8 cellular contexts compared by ENCODE assay signal in the genomic region with DNA sequence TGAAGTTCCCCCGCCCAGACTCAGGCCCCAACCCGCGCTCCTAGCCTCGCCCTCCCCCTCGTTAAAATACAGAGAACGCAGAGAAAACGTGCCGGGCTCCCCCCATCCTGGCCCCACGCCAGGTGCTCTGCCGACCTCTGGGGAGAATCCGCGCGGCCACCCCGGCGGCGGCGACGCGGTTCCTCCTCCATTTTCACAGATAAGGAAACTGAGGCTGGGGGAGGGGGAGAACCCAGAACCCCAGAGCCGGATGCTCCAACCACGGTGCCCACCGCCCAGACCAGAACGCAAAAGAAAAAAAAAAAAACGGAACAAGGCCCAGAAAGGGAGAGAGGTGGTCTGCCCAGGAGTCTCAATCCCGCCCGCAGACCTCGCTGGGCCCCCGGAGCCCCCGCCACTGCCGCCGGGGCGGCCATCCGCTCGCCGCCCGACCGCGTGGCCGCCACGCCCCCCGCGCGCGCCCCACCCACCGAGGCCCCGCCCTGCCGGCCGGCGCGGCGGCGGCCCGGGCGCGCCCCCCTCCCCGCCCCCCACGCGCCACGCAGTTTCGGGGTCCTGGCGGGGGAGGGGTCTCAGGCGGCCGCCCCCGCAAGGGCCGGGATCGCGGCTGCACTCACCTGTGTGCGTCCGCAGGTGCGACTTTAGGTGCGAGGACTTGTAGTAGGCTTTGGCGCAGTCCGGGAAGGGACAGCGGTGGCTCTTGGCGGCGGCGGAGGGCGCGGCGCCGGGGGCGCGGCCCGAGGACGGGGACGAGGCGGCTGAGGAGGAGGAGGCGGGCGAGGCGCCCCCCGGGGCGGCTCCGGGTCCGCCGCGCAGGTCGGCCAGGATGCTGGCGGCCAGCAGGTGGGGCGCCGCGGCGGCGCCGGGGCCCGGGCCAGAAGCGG. TPM values are rescaled to one million over a fixed set of nuclear protein-coding genes. Genes with fewer than 3 reads are reported as not detected.
A peak's percentile ranks its signal among the peaks of the same experiment; 100 is the strongest.
DNase-seq lines count a peak whose midpoint lies in the region; ATAC-seq and TF ChIP-seq lines count a peak whose summit lies in the region.

No MANE protein-coding gene starts in this region.

- DNase-seq in ACHN (peak; percentile 31), epithelial cell of esophagus (ENCODE audit: low read depth) (peak; percentile 51), osteoblast (ENCODE audit: insufficient read length, low spot score, missing footprints) (peak; percentile 99)
- DNase-seq in Jurkat, Clone E6-1 (ENCODE audit: low read depth, low spot score): no peak
- peak; percentile 61 for DNase-seq in activated CD4-positive, alpha-beta memory T cell treated with anti-CD3 and anti-CD28 coated beads for 36 hours

- H3K27me3 ChIP-seq in osteoblast (ENCODE audit: insufficient read depth, low read length): no peaks in the 10 kb centered on the region

- H3K4me3 Mint-ChIP-seq in activated CD4-positive, alpha-beta memory T cell treated with anti-CD3 and anti-CD28 coated beads for 36 hours: peak overlapping the region; percentile 93

- peak overlapping the region; percentile 72 for H3K4me3 ChIP-seq in Jurkat, Clone E6-1 (ENCODE audit: low read length)
- H3K4me3 ChIP-seq in epithelial cell of esophagus (ENCODE audit: low read length) (peak overlapping the region; percentile 77), osteoblast (ENCODE audit: insufficient read depth, low read length) (peak overlapping the region; percentile 89)

- TF ChIP-seq CTCF in epithelial cell of esophagus (IDR thresholded peaks at IDR 0.05; ENCODE audit: insufficient read depth, low read depth, low read length, missing control alignments) (no peak), osteoblast (IDR thresholded peaks at IDR 0.05; ENCODE audit: extremely low read depth, low read depth, low read length) (no peak)

- H3K79me2 ChIP-seq in osteoblast (ENCODE audit: insufficient read depth, low read length): peaks cover 60% of the 10 kb centered on the region

- peaks cover 38% of the 10 kb centered on the region for H3K4me1 Mint-ChIP-seq in activated CD4-positive, alpha-beta memory T cell treated with anti-CD3 and anti-CD28 coated beads for 36 hours (ENCODE audit: low read depth)

- in situ Hi-C loops in ACHN (cut with HindIII; ENCODE audit: low pct_ligation_motif_present, low pct_unique_long_range_greater_than_20kb, low sequenced_read_pairs): no loop called here

- CTCF ChIA-PET in activated CD4-positive, alpha-beta memory T cell treated with anti-CD3 and anti-CD28 coated beads for 36 hours (lab: Charles Lee): no interaction called here

- peaks cover 45% of the 10 kb centered on the region for H4K20me1 ChIP-seq in osteoblast (ENCODE audit: insufficient read depth, low read length)

- H2AFZ ChIP-seq in osteoblast (ENCODE audit: low read length): no peak overlapping the region

- no peaks in the 10 kb centered on the region for H3K36me3 ChIP-seq in osteoblast (ENCODE audit: insufficient read depth, low read length)

- no peaks in the 10 kb centered on the region for H3K9me3 Mint-ChIP-seq in activated CD4-positive, alpha-beta memory T cell treated with anti-CD3 and anti-CD28 coated beads for 36 hours

- ATAC-seq in GM18517 (IDR thresholded peaks at IDR 0.05; ENCODE audit: unreplicated experiment) (peak; percentile 4), HG03175 (IDR thresholded peaks at IDR 0.05; ENCODE audit: unreplicated experiment) (no peak), GM18873 (IDR thresholded peaks at IDR 0.05; ENCODE audit: low FRiP score, unreplicated experiment) (no peak)

- POLR2A ChIA-PET in activated CD4-positive, alpha-beta memory T cell treated with anti-CD3 and anti-CD28 coated beads for 36 hours (lab: Charles Lee): no interaction called here

- peaks cover 22% of the 10 kb centered on the region for H3K4me1 ChIP-seq in osteoblast (ENCODE audit: insufficient read depth, low read length)

- intact Hi-C loops in activated CD4-positive, alpha-beta memory T cell treated with anti-CD3 and anti-CD28 coated beads for 36 hours (cut with micrococcal nuclease): no loop called here

- peak overlapping the region; percentile 41 for H3K27ac ChIP-seq in osteoblast (ENCODE audit: low read depth, low read length)

- no peaks in the 10 kb centered on the region for H3K36me3 Mint-ChIP-seq in activated CD4-positive, alpha-beta memory T cell treated with anti-CD3 and anti-CD28 coated beads for 36 hours

- H3K27me3 Mint-ChIP-seq in activated CD4-positive, alpha-beta memory T cell treated with anti-CD3 and anti-CD28 coated beads for 36 hours: no peaks in the 10 kb centered on the region

- H3K27ac Mint-ChIP-seq in activated CD4-positive, alpha-beta memory T cell treated with anti-CD3 and anti-CD28 coated beads for 36 hours: peak overlapping the region; percentile 88

- H3K4me2 ChIP-seq in osteoblast (ENCODE audit: insufficient read depth, low read length): peak overlapping the region; percentile 73

- no peaks in the 10 kb centered on the region for H3K9me3 ChIP-seq in osteoblast (ENCODE audit: low read depth, low read length)

RNA-seq across cellular contexts. Expression of gene KLF16, which starts 0.7 kb away (rescaled TPM):
- 17.6 TPM for polyA plus RNA-seq in Jurkat, Clone E6-1 (2012; ENCODE audit: insufficient read depth, insufficient read length)
- 10 to 100 TPM; 23.3 to 24.2 TPM for total RNA-seq in activated CD4-positive, alpha-beta memory T cell treated with anti-CD3 and anti-CD28 coated beads for 36 hours
- total RNA-seq in osteoblast: 6.9 and 11.5 TPM in 2 replicates

RNA-seq across cellular contexts. Expression of gene REXO1, which starts 14.4 kb away (rescaled TPM):
- 27.1 TPM for polyA plus RNA-seq in Jurkat, Clone E6-1 (2012; ENCODE audit: insufficient read depth, insufficient read length)
- 10 to 100 TPM; 41.9 to 45.3 TPM for total RNA-seq in activated CD4-positive, alpha-beta memory T cell treated with anti-CD3 and anti-CD28 coated beads for 36 hours
- total RNA-seq in osteoblast: 8.5 and 9.4 TPM in 2 replicates

RNA-seq across cellular contexts. Expression of gene ABHD17A, which starts 22.6 kb away (rescaled TPM):
- polyA plus RNA-seq in Jurkat, Clone E6-1 (2012; ENCODE audit: insufficient read depth, insufficient read length): 78.0 TPM
- 100 to 1,000 TPM; 108 to 110 TPM for total RNA-seq in activated CD4-positive, alpha-beta memory T cell treated with anti-CD3 and anti-CD28 coated beads for 36 hours
- total RNA-seq in osteoblast: 49.5 and 52.5 TPM in 2 replicates

RNA-seq across cellular contexts. Expression of gene ADAT3, which starts 42.5 kb away (rescaled TPM):
- polyA plus RNA-seq in Jurkat, Clone E6-1 (2012; ENCODE audit: insufficient read depth, insufficient read length): 3.6 TPM
- total RNA-seq in activated CD4-positive, alpha-beta memory T cell treated with anti-CD3 and anti-CD28 coated beads for 36 hours: 1 to 10 TPM; 5.7 to 5.8 TPM
- total RNA-seq in osteoblast: 3.3 and 3.8 TPM in 2 replicates

RNA-seq across cellular contexts. Expression of gene SCAMP4, which starts 42.5 kb away (rescaled TPM):
- polyA plus RNA-seq in Jurkat, Clone E6-1 (2012; ENCODE audit: insufficient read depth, insufficient read length): 33.1 TPM
- total RNA-seq in activated CD4-positive, alpha-beta memory T cell treated with anti-CD3 and anti-CD28 coated beads for 36 hours: 10 to 100 TPM; 24.2 to 28.4 TPM
- total RNA-seq in osteoblast: 55.7 and 70.6 TPM in 2 replicates
